ENCODE assay signal across 16 cellular contexts in genomic region chr16:23121024-23121423, GRCh38. TPM values are rescaled to one million over a fixed set of nuclear protein-coding genes. Genes with fewer than 3 reads are reported as not detected.
A peak's percentile ranks its signal among the peaks of the same experiment; 100 is the strongest.
DNase-seq lines count a peak whose midpoint lies in the region; ATAC-seq, FAIRE-seq and TF ChIP-seq lines count a peak whose summit lies in the region.
"Had no signal": no experiment of that assay in that cellular context is flagged by ENCODE, and none has a peak within 500 bp of the region (broad histone marks: within the 10 kb centered on the region; RNA-seq: fewer than 3 reads in every experiment).

No MANE protein-coding gene starts in this region.

- ATAC-seq in CD4-positive, CD25-positive, alpha-beta regulatory T cell (ENCODE audit: low read depth in 2 of 2): no peak
- peak; percentile 34 for ATAC-seq in SK-N-SH treated with all-trans-retinoic acid at 6 μM for 48 hours
- ATAC-seq in pancreas: no peak
- ATAC-seq in activated CD8-positive, alpha-beta T cell treated with anti-CD3 and anti-CD28 coated beads, Interleukin-2, amount 10 ng/mL, durations not matched to agents 7 days and 5 days: no peak
- no peak for ATAC-seq in activated T-cell treated with anti-CD3 and anti-CD28 coated beads, Interleukin-2, amount 50 U/mL, for 72 hours (replicated peaks in 1 of 2)

- peaks cover 19% of the 10 kb centered on the region for H3K79me2 ChIP-seq in fibroblast of lung (ENCODE audit: control insufficient read depth, insufficient read depth, low read length)

- DNase-seq in CD4-positive, CD25-positive, alpha-beta regulatory T cell: no peak
- DNase-seq in fibroblast of lung (ENCODE audit: low read depth in 2 of 2) (no peak), pancreas (no peak), D721Med (ENCODE audit: insufficient read length, low spot score) (no peak), NCI-H2107 treated with DMSO at 0.1 percent for 48 hours (lab: John Stamatoyannopoulos, UW; ENCODE audit: unreplicated experiment) (no peak)
- DNase-seq in activated CD8-positive, alpha-beta T cell treated with anti-CD3 and anti-CD28 coated beads, Interleukin-2, amount 10 ng/mL, durations not matched to agents 7 days and 5 days: no peak
- DNase-seq in activated T-cell treated with anti-CD3 and anti-CD28 coated beads, Interleukin-2, amount 50 U/mL, for 72 hours: no peak
- DNase-seq: activated B cell treated with CpG ODN at 0.5 μM for 24 hours; activated naive CD4-positive, alpha-beta T cell treated with anti-CD3 and anti-CD28 coated beads, Interleukin-2, amount 10 ng/mL, durations not matched to agents 7 days and 5 days; EL; mesendoderm; NCI-H187 treated with DMSO at 0.1 percent for 48 hours had no signal

- no peaks in the 10 kb centered on the region for H3K27me3 Mint-ChIP-seq in CD4-positive, CD25-positive, alpha-beta regulatory T cell
- H3K27me3 Mint-ChIP-seq in activated CD8-positive, alpha-beta T cell treated with anti-CD3 and anti-CD28 coated beads, Interleukin-2, amount 10 ng/mL, durations not matched to agents 7 days and 5 days (ENCODE audit: low read depth): no peaks in the 10 kb centered on the region
- H3K27me3 Mint-ChIP-seq in activated T-cell treated with anti-CD3 and anti-CD28 coated beads, Interleukin-2, amount 50 U/mL, for 72 hours (ENCODE audit: low read depth): no peaks in the 10 kb centered on the region
- H3K27me3 Mint-ChIP-seq: activated B cell treated with CpG ODN at 0.5 μM for 24 hours; activated naive CD4-positive, alpha-beta T cell treated with anti-CD3 and anti-CD28 coated beads, Interleukin-2, amount 10 ng/mL, durations not matched to agents 7 days and 5 days had no signal

- H3K36me3 ChIP-seq in CD4-positive, CD25-positive, alpha-beta regulatory T cell (ENCODE audit: control insufficient read depth, insufficient read depth, low read length): no peaks in the 10 kb centered on the region
- H3K36me3 ChIP-seq in fibroblast of lung (ENCODE audit: control insufficient read depth, insufficient read depth, low read length) (no peaks in the 10 kb centered on the region), pancreas (no peaks in the 10 kb centered on the region)
- H3K36me3 ChIP-seq: cardiac muscle cell had no signal

- no peak overlapping the region for H3K27ac ChIP-seq in CD4-positive, CD25-positive, alpha-beta regulatory T cell (ENCODE audit: insufficient read depth, low read length, poor library complexity, severe bottlenecking)
- H3K27ac ChIP-seq in fibroblast of lung (ENCODE audit: insufficient read depth, low read length) (no peak overlapping the region), pancreas (no peak overlapping the region)
- H3K27ac ChIP-seq: BLaER1, cardiac muscle cell had no signal

- H3K4me1 Mint-ChIP-seq in CD4-positive, CD25-positive, alpha-beta regulatory T cell: peaks cover 2 to 8% (median 6%) of the 10 kb centered on the region in 4 donors
- no peaks in the 10 kb centered on the region for H3K4me1 Mint-ChIP-seq in activated CD8-positive, alpha-beta T cell treated with anti-CD3 and anti-CD28 coated beads, Interleukin-2, amount 10 ng/mL, durations not matched to agents 7 days and 5 days (ENCODE audit: low read depth)
- H3K4me1 Mint-ChIP-seq in activated T-cell treated with anti-CD3 and anti-CD28 coated beads, Interleukin-2, amount 50 U/mL, for 72 hours (ENCODE audit: low read depth): peaks cover 21% of the 10 kb centered on the region
- H3K4me1 Mint-ChIP-seq: activated B cell treated with CpG ODN at 0.5 μM for 24 hours; activated naive CD4-positive, alpha-beta T cell treated with anti-CD3 and anti-CD28 coated beads, Interleukin-2, amount 10 ng/mL, durations not matched to agents 7 days and 5 days had no signal

- H3K9me3 ChIP-seq in CD4-positive, CD25-positive, alpha-beta regulatory T cell (ENCODE audit: control insufficient read depth in 2 of 2, low read length in 2 of 2): no peaks in the 10 kb centered on the region
- H3K9me3 ChIP-seq in fibroblast of lung (ENCODE audit: control insufficient read depth, insufficient read depth, low read depth, low read length) (no peaks in the 10 kb centered on the region), pancreas (no peaks in the 10 kb centered on the region)

- TF ChIP-seq CTCF in fibroblast of lung (conservative IDR thresholded peaks at IDR 0.05 in 1 of 2, IDR thresholded peaks at IDR 0.05 in 1 of 2; ENCODE audit: low read depth in 1 of 2, low read length in 2 of 2): no peak
- no peak for TF ChIP-seq CTCF in pancreas (IDR thresholded peaks at IDR 0.05)
- TF ChIP-seq CTCF in D721Med (IDR thresholded peaks at IDR 0.05; ENCODE audit: insufficient read depth, missing control alignments): no peak

- H3K4me3 ChIP-seq in CD4-positive, CD25-positive, alpha-beta regulatory T cell (ENCODE audit: low read depth, low read length): no peak overlapping the region
- no peak overlapping the region for H3K4me3 ChIP-seq in fibroblast of lung (replicated peaks in 1 of 4; ENCODE audit: control extremely low read depth in 1 of 4, insufficient read depth in 1 of 4, low read depth in 3 of 4, low read length in 4 of 4)
- no peak overlapping the region for H3K4me3 ChIP-seq in pancreas
- H3K4me3 ChIP-seq: BLaER1, cardiac muscle cell had no signal

- CTCF ChIA-PET in activated CD8-positive, alpha-beta T cell treated with anti-CD3 and anti-CD28 coated beads, Interleukin-2, amount 10 ng/mL, durations not matched to agents 7 days and 5 days (lab: Charles Lee): no interaction called here

- intact Hi-C loops in pancreas (cut with DNase I): no loop called here

- peak overlapping the region; percentile 2 for H3K4me2 ChIP-seq in fibroblast of lung (ENCODE audit: extremely low read depth, insufficient read depth, low read length)

- WGBS in pancreas, 2 donors: 91 to 97% methylated on average over 3 of the region's 3 CpGs

- POLR2A ChIA-PET in activated CD8-positive, alpha-beta T cell treated with anti-CD3 and anti-CD28 coated beads, Interleukin-2, amount 10 ng/mL, durations not matched to agents 7 days and 5 days (lab: Charles Lee): no interaction called here

- FAIRE-seq in pancreas (lab: Jason Lieb, UNC) (peak; percentile 60), D721Med (lab: Jason Lieb, UNC) (no peak)
- FAIRE-seq: urothelium cell line had no signal

- peaks cover 0 to 2% (median 0%) of the 10 kb centered on the region in 7 donors for H3K9me3 Mint-ChIP-seq in CD4-positive, CD25-positive, alpha-beta regulatory T cell
- no peaks in the 10 kb centered on the region for H3K9me3 Mint-ChIP-seq in activated CD8-positive, alpha-beta T cell treated with anti-CD3 and anti-CD28 coated beads, Interleukin-2, amount 10 ng/mL, durations not matched to agents 7 days and 5 days (ENCODE audit: insufficient read depth)
- H3K9me3 Mint-ChIP-seq in activated T-cell treated with anti-CD3 and anti-CD28 coated beads, Interleukin-2, amount 50 U/mL, for 72 hours: no peaks in the 10 kb centered on the region
- H3K9me3 Mint-ChIP-seq: activated B cell treated with CpG ODN at 0.5 μM for 24 hours; activated naive CD4-positive, alpha-beta T cell treated with anti-CD3 and anti-CD28 coated beads, Interleukin-2, amount 10 ng/mL, durations not matched to agents 7 days and 5 days had no signal

- no peaks in the 10 kb centered on the region for H3K27me3 ChIP-seq in CD4-positive, CD25-positive, alpha-beta regulatory T cell (ENCODE audit: control insufficient read depth, insufficient read depth, low read length)
- H3K27me3 ChIP-seq in fibroblast of lung (ENCODE audit: control insufficient read depth, insufficient read depth, low read length) (no peaks in the 10 kb centered on the region), pancreas (no peaks in the 10 kb centered on the region)
- H3K27me3 ChIP-seq: BLaER1, cardiac muscle cell had no signal

- H3K4me3 Mint-ChIP-seq in CD4-positive, CD25-positive, alpha-beta regulatory T cell: no peak overlapping the region
- H3K4me3 Mint-ChIP-seq in activated CD8-positive, alpha-beta T cell treated with anti-CD3 and anti-CD28 coated beads, Interleukin-2, amount 10 ng/mL, durations not matched to agents 7 days and 5 days: no peak overlapping the region
- H3K4me3 Mint-ChIP-seq in activated T-cell treated with anti-CD3 and anti-CD28 coated beads, Interleukin-2, amount 50 U/mL, for 72 hours: no peak overlapping the region
- H3K4me3 Mint-ChIP-seq: activated B cell treated with CpG ODN at 0.5 μM for 24 hours; activated naive CD4-positive, alpha-beta T cell treated with anti-CD3 and anti-CD28 coated beads, Interleukin-2, amount 10 ng/mL, durations not matched to agents 7 days and 5 days had no signal

- H3K36me3 Mint-ChIP-seq in CD4-positive, CD25-positive, alpha-beta regulatory T cell: no peaks in the 10 kb centered on the region
- no peaks in the 10 kb centered on the region for H3K36me3 Mint-ChIP-seq in activated CD8-positive, alpha-beta T cell treated with anti-CD3 and anti-CD28 coated beads, Interleukin-2, amount 10 ng/mL, durations not matched to agents 7 days and 5 days (ENCODE audit: low read depth)
- H3K36me3 Mint-ChIP-seq in activated T-cell treated with anti-CD3 and anti-CD28 coated beads, Interleukin-2, amount 50 U/mL, for 72 hours (ENCODE audit: insufficient read depth in 2 of 2): no peaks in the 10 kb centered on the region
- H3K36me3 Mint-ChIP-seq: activated naive CD4-positive, alpha-beta T cell treated with anti-CD3 and anti-CD28 coated beads, Interleukin-2, amount 10 ng/mL, durations not matched to agents 7 days and 5 days had no signal

- no peak overlapping the region for H2AFZ ChIP-seq in fibroblast of lung (ENCODE audit: low read length)

- H3K4me1 ChIP-seq in CD4-positive, CD25-positive, alpha-beta regulatory T cell (ENCODE audit: control insufficient read depth, insufficient read depth, low read length, poor library complexity, severe bottlenecking): no peaks in the 10 kb centered on the region
- peaks cover 7% of the 10 kb centered on the region for H3K4me1 ChIP-seq in fibroblast of lung (ENCODE audit: control insufficient read depth, extremely low read depth, insufficient read depth, low read length)
- peaks cover 0 to 4% (median 0%) of the 10 kb centered on the region in 3 donors for H3K4me1 ChIP-seq in pancreas

- peak overlapping the region; percentile 6 to 63 (median 20) for H3K27ac Mint-ChIP-seq in CD4-positive, CD25-positive, alpha-beta regulatory T cell
- H3K27ac Mint-ChIP-seq in activated CD8-positive, alpha-beta T cell treated with anti-CD3 and anti-CD28 coated beads, Interleukin-2, amount 10 ng/mL, durations not matched to agents 7 days and 5 days: no peak overlapping the region
- no peak overlapping the region for H3K27ac Mint-ChIP-seq in activated T-cell treated with anti-CD3 and anti-CD28 coated beads, Interleukin-2, amount 50 U/mL, for 72 hours
- H3K27ac Mint-ChIP-seq: activated B cell treated with CpG ODN at 0.5 μM for 24 hours; activated naive CD4-positive, alpha-beta T cell treated with anti-CD3 and anti-CD28 coated beads, Interleukin-2, amount 10 ng/mL, durations not matched to agents 7 days and 5 days had no signal

- H4K20me1 ChIP-seq in fibroblast of lung (ENCODE audit: control insufficient read depth, extremely low read depth, insufficient read depth, low read length): no peaks in the 10 kb centered on the region

- no peak overlapping the region for H3K9ac ChIP-seq in fibroblast of lung (ENCODE audit: insufficient read depth, low read length)
- H3K9ac ChIP-seq: BLaER1 had no signal

RNA-seq across cellular contexts. Expression of gene USP31, which starts 28.2 kb away (rescaled TPM):
- total RNA-seq in CD4-positive, CD25-positive, alpha-beta regulatory T cell: 4.2 TPM
- under 1 TPM; 0.13 to 0.49 (median 0.28) TPM for polyA plus RNA-seq in CD4-positive, CD25-positive, alpha-beta regulatory T cell
- total RNA-seq in fibroblast of lung (5.6 and 5.8 TPM in 2 replicates), pancreas (1 to 10 TPM; 4.6 to 10.0 (median 5.7) TPM)
- polyA plus RNA-seq in fibroblast of lung (4.8 and 6.0 TPM in 2 replicates), pancreas (1 to 10 TPM; 1.9 to 6.0 TPM)
- polyA plus RNA-seq in fibroblast of lung (2012): 2.7 and 3.7 TPM in 2 replicates
- 13.7 and 14.3 TPM in 2 replicates for polyA minus RNA-seq in fibroblast of lung (ENCODE audit: low replicate concordance)
- total RNA-seq in activated CD8-positive, alpha-beta T cell treated with anti-CD3 and anti-CD28 coated beads, Interleukin-2, amount 10 ng/mL, durations not matched to agents 7 days and 5 days: 1 to 10 TPM; 6.2 to 6.8 TPM
- 1 to 10 TPM; 4.1 to 6.1 TPM for total RNA-seq in activated T-cell treated with anti-CD3 and anti-CD28 coated beads, Interleukin-2, amount 50 U/mL, for 72 hours

Comparison
In these comparisons a context has a peak if more than half of its experiments do, and no peak if none do; other contexts are left out.
1. H3K27ac Mint-ChIP-seq: peak in CD4-positive, CD25-positive, alpha-beta regulatory T cell (3 of 3); none in activated CD8-positive, alpha-beta T cell treated with anti-CD3 and anti-CD28 coated beads, Interleukin-2, amount 10 ng/mL, durations not matched to agents 7 days and 5 days (single experiment) and activated T-cell treated with anti-CD3 and anti-CD28 coated beads, Interleukin-2, amount 50 U/mL, for 72 hours (single experiment).